In genomic region chr20:33679758-33680485, GRCh38 we compare ENCODE assay signal across 1 cellular context.
A peak's percentile ranks its signal among the peaks of the same experiment; 100 is the strongest.
TF ChIP-seq lines count a peak whose summit lies in the region.

No MANE protein-coding gene starts in this region.

TF ChIP-seq in GM12878, 131 proteins besides CTCF, POLR2A, EP300 and RAD21 (continues in another document):
- TF ChIP-seq MXI1 (IDR thresholded peaks at IDR 0.05; ENCODE audit: low read depth, low read length) (no peak), NBN (IDR thresholded peaks at IDR 0.05) (no peak), MEF2B (IDR thresholded peaks at IDR 0.05; ENCODE audit: partially characterized antibody, poor library complexity, severe bottlenecking) (peak; percentile 76), CUX1 (IDR thresholded peaks at IDR 0.05; ENCODE audit: insufficient replicate concordance, low read depth, low read length) (no peak), ZNF384 (IDR thresholded peaks at IDR 0.05; ENCODE audit: borderline replicate concordance, low read depth, low read length) (no peak), SRF (IDR thresholded peaks at IDR 0.05; ENCODE audit: low read depth in 2 of 2, low read length in 2 of 2) (no peak), REST (IDR thresholded peaks at IDR 0.05; ENCODE audit: low read depth, low read length) (no peak), HSF1 (IDR thresholded peaks at IDR 0.05; ENCODE audit: low read depth, low read length) (no peak), RUNX3 (IDR thresholded peaks at IDR 0.05; ENCODE audit: low read length) (peak; percentile 84), KLF5 (IDR thresholded peaks at IDR 0.05; ENCODE audit: partially characterized antibody) (no peak), ATF7 (IDR thresholded peaks at IDR 0.05; ENCODE audit: low read depth) (peak; percentile 73), USF1 (IDR thresholded peaks at IDR 0.05; ENCODE audit: borderline replicate concordance, extremely low read length, insufficient read depth, low read depth, low read length) (no peak), TCF3 (IDR thresholded peaks at IDR 0.05; ENCODE audit: borderline replicate concordance, insufficient read depth, low read depth, low read length) (peak; percentile 71; the same call in 1 of the 2 replicates), BACH1 (IDR thresholded peaks at IDR 0.05; ENCODE audit: borderline replicate concordance) (no peak), YY1 (IDR thresholded peaks at IDR 0.05; ENCODE audit: low read depth, low read length) (no peak), CBFB (IDR thresholded peaks at IDR 0.05; ENCODE audit: low read depth) (0 out of 2 replicates have a peak, but pooled peaks have one; percentile 42), ESRRA (IDR thresholded peaks at IDR 0.05; ENCODE audit: low read length) (no peak), BHLHE40 (IDR thresholded peaks at IDR 0.05; ENCODE audit: borderline replicate concordance in 1 of 2, low read depth in 2 of 2, low read length in 1 of 2) (peak; percentile 56 to 71; a peak in 3 of 4 replicates), CREB1 (IDR thresholded peaks at IDR 0.05; ENCODE audit: low read depth) (peak; percentile 74; the same call in 1 of the 2 replicates), PBX3 (IDR thresholded peaks at IDR 0.05; ENCODE audit: insufficient replicate concordance, low read depth, low read length) (no peak), ZBTB40 (IDR thresholded peaks at IDR 0.05; ENCODE audit: borderline replicate concordance) (no peak), SMC3 (IDR thresholded peaks at IDR 0.05; ENCODE audit: borderline replicate concordance, low read length) (no peak), TCF12 (IDR thresholded peaks at IDR 0.05; ENCODE audit: low read depth, low read length) (peak; percentile 66; the same call in 1 of the 2 replicates), ASH2L (IDR thresholded peaks at IDR 0.05; ENCODE audit: borderline replicate concordance, low read depth) (no peak), CREM (IDR thresholded peaks at IDR 0.05; ENCODE audit: low read depth) (peak; percentile 69), ELK1 (IDR thresholded peaks at IDR 0.05; ENCODE audit: low read depth, low read length) (no peak), BCL11A (IDR thresholded peaks at IDR 0.05; ENCODE audit: low read depth, low read length) (no peak), TARDBP (IDR thresholded peaks at IDR 0.05; ENCODE audit: borderline replicate concordance) (no peak), ZBTB4 (CRISPR knock-in tag; IDR thresholded peaks at IDR 0.05) (no peak), TAF1 (IDR thresholded peaks at IDR 0.05; ENCODE audit: borderline replicate concordance, low read depth, low read length) (no peak)
